ENCODE assay signal across 8 cellular contexts in genomic region chr9:95317119-95317892, GRCh38. TPM values are rescaled to one million over a fixed set of nuclear protein-coding genes. Genes with fewer than 3 reads are reported as not detected.
DNase-seq lines count a peak whose midpoint lies in the region; ATAC-seq, FAIRE-seq and TF ChIP-seq lines count a peak whose summit lies in the region.

FANCC (minus strand) TSS chr9:95317709; CDS start chr9:95249291, 68,418 bp downstream.

- dilution Hi-C loops in keratinocyte (cut with MboI; ENCODE audit: extremely low pct_ligation_motif_present, low sequenced_read_pairs) = no loop called here

- H3K36me3 Mint-ChIP-seq in central memory CD8-positive, alpha-beta T cell (ENCODE audit: insufficient read depth) = peaks cover 9% of the 10 kb centered on the region

- H3K27ac ChIP-seq in keratinocyte (ENCODE audit: control insufficient read depth, insufficient read depth, low read length) = peak within 1 kb of the TSS; percentile 92

- H3K4me3 Mint-ChIP-seq in central memory CD8-positive, alpha-beta T cell = peak within 1 kb of the TSS; percentile 92

- no peaks in the 10 kb centered on the region for H4K20me1 ChIP-seq in keratinocyte (ENCODE audit: control insufficient read depth, extremely low read depth, insufficient read depth, low read length)

- H3K9me1 ChIP-seq in keratinocyte (ENCODE audit: control insufficient read depth, extremely low read depth, insufficient read depth, low read length) = no peaks in the 10 kb centered on the region

- peak within 1 kb of the TSS; percentile 97 for H2AFZ ChIP-seq in keratinocyte (ENCODE audit: control insufficient read depth, low read length)

- peak within 1 kb of the TSS; percentile 96 for H3K9ac ChIP-seq in keratinocyte (ENCODE audit: control insufficient read depth, extremely low read depth, insufficient read depth, low read length)

- H3K79me2 ChIP-seq in keratinocyte (ENCODE audit: control insufficient read depth, insufficient read depth, low read length) = peaks cover 11% of the 10 kb centered on the region

- no peaks in the 10 kb centered on the region for H3K27me3 Mint-ChIP-seq in central memory CD8-positive, alpha-beta T cell

- peak within 1 kb of the TSS; percentile 93 for H3K4me2 ChIP-seq in keratinocyte (ENCODE audit: control insufficient read depth, extremely low read depth, insufficient read depth, low read depth, low read length)

- DNase-seq in AG09319 (ENCODE audit: extremely low read depth, low read depth) (peak; percentile 49), NCI-H345 treated with DMSO at 0.1 percent for 48 hours (lab: John Stamatoyannopoulos, UW; ENCODE audit: unreplicated experiment) (peak; percentile 69), keratinocyte (ENCODE audit: low read depth, low spot score) (peak; percentile 36)
- DNase-seq in central memory CD8-positive, alpha-beta T cell (ENCODE audit: low spot score in 2 of 2) = peak; percentile 65 to 69
- DNase-seq in stimulated activated CD4-positive, alpha-beta T cell treated with anti-CD3 and anti-CD28 coated beads, Interleukin-12 subunit alpha, Interleukin-12 subunit beta, amount 100 ng/mL, for 48 hours (ENCODE audit: low read depth in 2 of 3, low spot score in 1 of 3) = peak; percentile 62 to 88 (median 74)

- peak; percentile 77 for TF ChIP-seq POLR2A in GM18951 (IDR thresholded peaks at IDR 0.05; ENCODE audit: extremely low read depth, insufficient read depth, insufficient read length)

- no peaks in the 10 kb centered on the region for H3K9me3 ChIP-seq in keratinocyte (ENCODE audit: control insufficient read depth, low read depth, low read length)

- no peaks in the 10 kb centered on the region for H3K9me3 Mint-ChIP-seq in central memory CD8-positive, alpha-beta T cell

- TF ChIP-seq CTCF in AG09319 (IDR thresholded peaks at IDR 0.05; ENCODE audit: low read depth, low read length) (no peak), keratinocyte (optimal IDR thresholded peaks at IDR 0.05 in 1 of 3, IDR thresholded peaks at IDR 0.05 in 1 of 3, conservative IDR thresholded peaks at IDR 0.05 in 1 of 3; ENCODE audit: extremely low read depth in 1 of 3, insufficient read depth in 2 of 3, low read length in 3 of 3) (no peak)

- peak; percentile 74 for ATAC-seq in HG03175 (IDR thresholded peaks at IDR 0.05; ENCODE audit: unreplicated experiment)
- ATAC-seq in activated CD4-positive, CD25-positive, alpha-beta regulatory T cell treated with anti-CD3 and anti-CD28 coated beads, Interleukin-2, amount 50 U/mL, for 24 hours = peak; percentile 89
- ATAC-seq in central memory CD8-positive, alpha-beta T cell (replicated peaks; ENCODE audit: extremely low read depth, poor library complexity, severe bottlenecking) = peak; percentile 87

- in situ Hi-C loops in GM18951 (cut with MboI; ENCODE audit: low sequenced_read_pairs, unreplicated experiment) = no loop called here

- H3K27me3 ChIP-seq in keratinocyte (ENCODE audit: control insufficient read depth, extremely low read depth, insufficient read depth, low read length) = no peaks in the 10 kb centered on the region

- peak within 1 kb of the TSS; percentile 88 for H3K27ac Mint-ChIP-seq in central memory CD8-positive, alpha-beta T cell (ENCODE audit: low read depth)

- peaks cover 18% of the 10 kb centered on the region for H3K4me1 ChIP-seq in keratinocyte (ENCODE audit: control insufficient read depth, extremely low read depth, insufficient read depth, low read length)

- peak within 1 kb of the TSS; percentile 73 to 90 (median 85) for H3K4me3 ChIP-seq in keratinocyte (ENCODE audit: control insufficient read depth in 2 of 3, extremely low read depth in 1 of 3, insufficient read depth in 2 of 3, low read depth in 1 of 3, low read length in 3 of 3)

- no peak for FAIRE-seq in keratinocyte (lab: Jason Lieb, UNC)

- H3K4me1 Mint-ChIP-seq in central memory CD8-positive, alpha-beta T cell = peaks cover 10% of the 10 kb centered on the region

- H3K36me3 ChIP-seq in keratinocyte (ENCODE audit: control insufficient read depth in 2 of 2, extremely low read depth in 1 of 2, insufficient read depth in 2 of 2, low read length in 2 of 2) = no peaks in the 10 kb centered on the region

RNA-seq across cellular contexts. Expression of gene FANCC, which starts in this region (rescaled TPM):
- 4.8 to 8.3 TPM (median 8.1 TPM) in 3 replicates for polyA plus RNA-seq in keratinocyte
- polyA plus RNA-seq in keratinocyte (2011; ENCODE audit: low read depth) = 3.7 TPM
- 3.7 and 7.0 TPM in 2 replicates for polyA plus RNA-seq in keratinocyte (2011; cell fraction: cytosol; rRNA removed)
- 5.7 and 6.4 TPM in 2 replicates for polyA plus RNA-seq in keratinocyte (2011; cell fraction: nucleus; rRNA removed)
- polyA plus RNA-seq in keratinocyte (2012; ENCODE audit: low replicate concordance) = 3.7 and 6.1 TPM in 2 replicates
- 7.7 to 11.1 TPM (median 10.3 TPM) in 3 replicates for polyA minus RNA-seq in keratinocyte
- polyA minus RNA-seq in keratinocyte (2011; cell fraction: cytosol; rRNA and poly(A)+ RNA removed) = 5.0 TPM
- polyA minus RNA-seq in keratinocyte (2011; cell fraction: nucleus; rRNA and poly(A)+ RNA removed) = 6.0 and 11.2 TPM in 2 replicates

Comparison
In these comparisons a context has a peak if more than half of its experiments do, and no peak if none do; other contexts are left out.
1. Peak in every context shown above with its lines: DNase-seq, ATAC-seq, H3K4me3 ChIP-seq and H3K27ac ChIP-seq.